8 cellular contexts compared by ENCODE assay signal in the genomic region with DNA sequence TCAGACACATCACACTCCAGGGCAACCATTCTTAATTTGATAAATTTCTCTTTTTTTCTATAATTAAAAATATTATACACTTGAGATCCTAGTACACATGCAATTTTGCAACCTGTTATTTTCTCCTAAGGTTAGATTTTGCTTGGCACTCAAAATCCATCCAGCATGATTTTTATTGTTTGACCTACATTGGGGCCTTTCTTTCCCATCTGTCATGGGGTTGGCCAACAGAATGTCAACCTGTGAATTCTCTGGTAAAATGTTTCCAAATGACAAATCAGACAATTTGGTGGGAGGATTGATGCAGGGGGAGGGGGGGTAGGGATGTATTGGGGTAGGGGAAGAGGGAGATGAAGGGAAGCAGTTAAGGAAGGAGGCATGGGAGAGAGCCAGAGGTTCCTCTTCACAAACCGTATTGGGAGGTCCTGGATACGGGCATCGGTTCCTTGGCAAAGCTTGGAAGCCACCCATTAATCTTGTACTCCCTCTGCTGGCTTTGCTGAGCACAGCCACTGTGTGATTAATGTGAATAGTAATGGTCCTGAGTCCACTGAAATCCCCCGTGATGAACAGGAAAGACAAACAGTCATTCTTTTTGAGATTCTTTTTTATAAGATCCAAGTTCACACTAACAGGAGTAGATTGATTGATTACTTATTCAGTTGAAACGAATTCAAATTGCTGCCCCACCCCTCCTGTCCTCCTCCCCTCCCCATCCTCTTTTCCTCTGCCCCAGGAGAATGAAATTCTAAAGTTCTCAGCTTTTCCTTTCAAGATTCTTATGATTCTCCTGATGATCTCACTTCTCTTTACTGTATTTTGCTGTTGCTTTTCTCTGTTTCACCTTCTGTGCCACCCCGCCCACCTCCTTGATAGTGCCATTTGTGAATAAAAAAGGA.
DNase-seq lines count a peak whose midpoint lies in the region; ATAC-seq and TF ChIP-seq lines count a peak whose summit lies in the region.

No MANE protein-coding gene starts in this region.

- H3K4me1 ChIP-seq in prostate gland (replicated peaks), result no peaks in the 10 kb centered on the region

- peak; percentile 97 for ATAC-seq in WTC11
- ATAC-seq in GM18873 (IDR thresholded peaks at IDR 0.05; ENCODE audit: low FRiP score, unreplicated experiment), result no peak
- no peak for ATAC-seq in HG02588 (IDR thresholded peaks at IDR 0.05; ENCODE audit: unreplicated experiment)

- BruUV-seq in Calu3 (replicated peaks; lab: Mats Ljungman, UMichigan), result no TSS peak

- H3K27ac ChIP-seq in prostate gland, result no peak overlapping the region

- TF ChIP-seq POLR2A in prostate gland (IDR thresholded peaks at IDR 0.05), result no peak

- CTCF ChIA-PET in Calu3 (lab: Charles Lee), result interaction anchor here (0.7 kb wide), 2 partner anchors 103 to 1573 kb away, joined by 3 read pairs; no protein-coding TSS in a partner anchor
- CTCF ChIA-PET in WTC11 (lab: Charles Lee), result interaction anchor here (0.6 to 1.5 kb wide), 10 partner anchors 27 to 347 kb away, joined by 3 to 12 read pairs (median 3); no protein-coding TSS in a partner anchor

- WGBS in prostate gland, result 16% methylated on average over 6 of the region's 6 CpGs

- H3K4me3 Mint-ChIP-seq in Calu3 (ENCODE audit: low read depth, unreplicated experiment), result no peak overlapping the region
- H3K4me3 Mint-ChIP-seq in WTC11, result no peak overlapping the region

- POLR2A ChIA-PET in WTC11 (lab: Charles Lee), result no interaction called here

- H3K4me1 Mint-ChIP-seq in Calu3 (ENCODE audit: low read depth, unreplicated experiment), result peaks cover 40% of the 10 kb centered on the region
- peaks cover 24% of the 10 kb centered on the region for H3K4me1 Mint-ChIP-seq in WTC11

- TF ChIP-seq CTCF in Calu3 (IDR thresholded peaks at IDR 0.05; ENCODE audit: unreplicated experiment) (peak; percentile 54), GM20000 (IDR thresholded peaks at IDR 0.05; ENCODE audit: extremely low read depth, missing control alignments) (peak; percentile 49), WTC11 (IDR thresholded peaks at IDR 0.05) (peak; percentile 55), prostate gland (IDR thresholded peaks at IDR 0.05) (peak; percentile 19 to 80 (median 76))

- H3K9me3 Mint-ChIP-seq in Calu3 (ENCODE audit: low read depth, unreplicated experiment), result no peaks in the 10 kb centered on the region
- H3K9me3 Mint-ChIP-seq in WTC11, result peaks cover 18% of the 10 kb centered on the region

- H3K27me3 Mint-ChIP-seq in Calu3 (ENCODE audit: unreplicated experiment) (no peaks in the 10 kb centered on the region), WTC11 (ENCODE audit: low read depth) (peaks cover 3% of the 10 kb centered on the region; the same call in 1 of the 2 replicates)

- no peaks in the 10 kb centered on the region for H3K9me3 ChIP-seq in prostate gland

- H3K36me3 ChIP-seq in prostate gland, result no peaks in the 10 kb centered on the region

- H3K36me3 Mint-ChIP-seq in Calu3 (ENCODE audit: insufficient read depth, unreplicated experiment) (no peaks in the 10 kb centered on the region), WTC11 (peaks cover 10% of the 10 kb centered on the region; the same call in 1 of the 2 replicates)

- H3K27ac Mint-ChIP-seq in Calu3 (ENCODE audit: unreplicated experiment) (no peak overlapping the region), WTC11 (no peak overlapping the region)

- no peak overlapping the region for H3K4me3 ChIP-seq in prostate gland

- intact Hi-C loops in Calu3 (cut with micrococcal nuclease; ENCODE audit: unreplicated experiment) (loop anchor here (2.0 to 10.0 kb wide), 3 partner anchors 102 to 224 kb away; no protein-coding TSS in a partner anchor), prostate gland (cut with DNase I) (loop anchor here (5.0 kb wide), 1 partner anchor 351 kb away; no protein-coding TSS in a partner anchor)

- DNase-seq in Calu3 (peak; percentile 64), GM20000 (ENCODE audit: low spot score) (peak; percentile 49), NCI-H187 (lab: John Stamatoyannopoulos, UW) (peak; percentile 3 to 8), WTC11 (ENCODE audit: low spot score) (peak; percentile 68), glomerular endothelial cell (ENCODE audit: extremely low read depth, low read depth, low spot score) (peak; percentile 54), prostate gland (ENCODE audit: low spot score) (peak; percentile 51)

- no peaks in the 10 kb centered on the region for H3K27me3 ChIP-seq in prostate gland (replicated peaks; ENCODE audit: insufficient read depth)

TF ChIP-seq in WTC11, 78 proteins besides CTCF, POLR2A, EP300 and RAD21:
- 0 out of 2 replicates have a peak, but pooled peaks have one; percentile 35 for TF ChIP-seq TP53 (CRISPR knock-in tag; IDR thresholded peaks at IDR 0.05)
- TF ChIP-seq CBFB (CRISPR knock-in tag; IDR thresholded peaks at IDR 0.05; ENCODE audit: low read depth), result no peak
TF ChIP-seq in WTC11: peak in this region for 1.

Comparison
In these comparisons a context has a peak if more than half of its experiments do, and no peak if none do; other contexts are left out.
1. DNase-seq: peak in every context shown above with its lines; median percentile 68 in WTC11; 64 in Calu3; 54 in glomerular endothelial cell; 51 in prostate gland; 49 in GM20000; 6 in NCI-H187.